9 cellular contexts compared by ENCODE assay signal in genomic region chr9:20319641-20320337, GRCh38.
DNase-seq lines count a peak whose midpoint lies in the region; ATAC-seq lines count a peak whose summit lies in the region.
"Had no signal": no experiment of that assay in that cellular context is flagged by ENCODE, and none has a peak within 500 bp of the region (broad histone marks: within the 10 kb centered on the region; RNA-seq: fewer than 3 reads in every experiment).

No MANE protein-coding gene starts in this region.

- no peaks in the 10 kb centered on the region for H3K9me3 Mint-ChIP-seq in activated naive CD8-positive, alpha-beta T cell treated with anti-CD3 and anti-CD28 coated beads, Interleukin-2, amount 50 U/mL, for 24 hours
- peaks cover 0 to 8% (median under 1%) of the 10 kb centered on the region in 11 donors for H3K9me3 Mint-ChIP-seq in naive thymus-derived CD4-positive, alpha-beta T cell
- no peaks in the 10 kb centered on the region for H3K9me3 Mint-ChIP-seq in stimulated activated memory B cell treated with anti-CD40 and anti-IgM and Interleukin-4, amounts not matched to agents 10 μg/mL and 1 μg/mL and 100 μg/mL, for 72 hours

- peaks cover 2% of the 10 kb centered on the region for H3K36me3 Mint-ChIP-seq in activated naive CD8-positive, alpha-beta T cell treated with anti-CD3 and anti-CD28 coated beads, Interleukin-2, amount 50 U/mL, for 24 hours (ENCODE audit: low read depth)
- peaks cover 0 to 45% (median 0%) of the 10 kb centered on the region in 5 donors for H3K36me3 Mint-ChIP-seq in naive thymus-derived CD4-positive, alpha-beta T cell
- no peaks in the 10 kb centered on the region for H3K36me3 Mint-ChIP-seq in stimulated activated memory B cell treated with anti-CD40 and anti-IgM and Interleukin-4, amounts not matched to agents 10 μg/mL and 1 μg/mL and 100 μg/mL, for 72 hours

- CTCF ChIA-PET in naive thymus-derived CD4-positive, alpha-beta T cell (lab: Charles Lee): interaction anchor here (1.2 kb wide), 1 partner anchor 44 kb away, joined by 4 read pairs; no protein-coding TSS in a partner anchor

- H3K27me3 Mint-ChIP-seq in activated naive CD8-positive, alpha-beta T cell treated with anti-CD3 and anti-CD28 coated beads, Interleukin-2, amount 50 U/mL, for 24 hours: no peaks in the 10 kb centered on the region
- peaks cover 0 to 2% (median 0%) of the 10 kb centered on the region in 5 donors for H3K27me3 Mint-ChIP-seq in naive thymus-derived CD4-positive, alpha-beta T cell
- no peaks in the 10 kb centered on the region for H3K27me3 Mint-ChIP-seq in stimulated activated memory B cell treated with anti-CD40 and anti-IgM and Interleukin-4, amounts not matched to agents 10 μg/mL and 1 μg/mL and 100 μg/mL, for 72 hours

- H3K4me3 ChIP-seq in naive thymus-derived CD4-positive, alpha-beta T cell (ENCODE audit: low read length): no peak overlapping the region
- H3K4me3 ChIP-seq: SJCRH30 had no signal

- H3K4me3 Mint-ChIP-seq in activated naive CD8-positive, alpha-beta T cell treated with anti-CD3 and anti-CD28 coated beads, Interleukin-2, amount 50 U/mL, for 24 hours: peak overlapping the region; percentile 37
- H3K4me3 Mint-ChIP-seq in naive thymus-derived CD4-positive, alpha-beta T cell: peak overlapping the region in 9 of 10 donors; percentile 5 to 89 (median 33)
- no peak overlapping the region for H3K4me3 Mint-ChIP-seq in stimulated activated memory B cell treated with anti-CD40 and anti-IgM and Interleukin-4, amounts not matched to agents 10 μg/mL and 1 μg/mL and 100 μg/mL, for 72 hours

- H3K27me3 ChIP-seq in naive thymus-derived CD4-positive, alpha-beta T cell (ENCODE audit: control insufficient read depth in 2 of 2, insufficient read depth in 2 of 2, low read length in 2 of 2): no peaks in the 10 kb centered on the region
- H3K27me3 ChIP-seq: SJCRH30 had no signal

- intact Hi-C loops in naive thymus-derived CD4-positive, alpha-beta T cell (cut with micrococcal nuclease): loop anchor here (1.0 to 5.0 kb wide), 12 partner anchors 15 to 392 kb away; partner anchors contain the start of genes FOCAD (in 2 of the 2) and MLLT3 (in 1 of the 2)

- H3K36me3 ChIP-seq in naive thymus-derived CD4-positive, alpha-beta T cell (ENCODE audit: control insufficient read depth in 2 of 3, insufficient read depth in 3 of 3, low read length in 3 of 3): no peaks in the 10 kb centered on the region
- H3K36me3 ChIP-seq: SJCRH30 had no signal

- ATAC-seq in activated naive CD8-positive, alpha-beta T cell treated with anti-CD3 and anti-CD28 coated beads, Interleukin-2, amount 50 U/mL, for 24 hours: peak; percentile 76
- ATAC-seq in naive thymus-derived CD4-positive, alpha-beta T cell: no peak
- no peak for ATAC-seq in HG03521 (IDR thresholded peaks at IDR 0.05; ENCODE audit: unreplicated experiment)
- no peak for ATAC-seq in stimulated activated memory B cell treated with anti-CD40 and anti-IgM and Interleukin-4, amounts not matched to agents 10 μg/mL and 1 μg/mL and 100 μg/mL, for 72 hours

- peaks cover 44 to 95% of the 10 kb centered on the region in 2 donors for H3K4me1 ChIP-seq in naive thymus-derived CD4-positive, alpha-beta T cell (ENCODE audit: control insufficient read depth in 2 of 2, insufficient read depth in 2 of 2, low read length in 2 of 2)
- H3K4me1 ChIP-seq: SJCRH30 had no signal

- no peak overlapping the region for H3K27ac ChIP-seq in naive thymus-derived CD4-positive, alpha-beta T cell (ENCODE audit: low read depth, low read length)
- H3K27ac ChIP-seq: SJCRH30 had no signal

- peak; percentile 26 for DNase-seq in DMS53 treated with DMSO at 0.1 percent for 48 hours (lab: John Stamatoyannopoulos, UW; ENCODE audit: unreplicated experiment)
- DNase-seq in NCI-H128 (lab: John Stamatoyannopoulos, UW; ENCODE audit: unreplicated experiment): peak; percentile 5
- peak; percentile 27 for DNase-seq in activated naive CD8-positive, alpha-beta T cell treated with anti-CD3 and anti-CD28 coated beads, Interleukin-2, amount 50 U/mL, for 24 hours
- DNase-seq in naive thymus-derived CD4-positive, alpha-beta T cell: peak in 1 of 9 donors; percentile 33
- DNase-seq in cerebellar cortex (ENCODE audit: low spot score): no peak
- DNase-seq in nucleus accumbens (lab: John Stamatoyannopoulos, UW): no peak

- peak overlapping the region; percentile 82 for H3K27ac Mint-ChIP-seq in activated naive CD8-positive, alpha-beta T cell treated with anti-CD3 and anti-CD28 coated beads, Interleukin-2, amount 50 U/mL, for 24 hours
- peak overlapping the region; percentile 62 to 99 (median 92) for H3K27ac Mint-ChIP-seq in naive thymus-derived CD4-positive, alpha-beta T cell
- no peak overlapping the region for H3K27ac Mint-ChIP-seq in stimulated activated memory B cell treated with anti-CD40 and anti-IgM and Interleukin-4, amounts not matched to agents 10 μg/mL and 1 μg/mL and 100 μg/mL, for 72 hours

- H3K4me1 Mint-ChIP-seq in activated naive CD8-positive, alpha-beta T cell treated with anti-CD3 and anti-CD28 coated beads, Interleukin-2, amount 50 U/mL, for 24 hours: peaks cover 89% of the 10 kb centered on the region
- peaks cover 53 to 100% (median 96%) of the 10 kb centered on the region in 7 donors for H3K4me1 Mint-ChIP-seq in naive thymus-derived CD4-positive, alpha-beta T cell
- no peaks in the 10 kb centered on the region for H3K4me1 Mint-ChIP-seq in stimulated activated memory B cell treated with anti-CD40 and anti-IgM and Interleukin-4, amounts not matched to agents 10 μg/mL and 1 μg/mL and 100 μg/mL, for 72 hours

- no peaks in the 10 kb centered on the region for H3K9me3 ChIP-seq in naive thymus-derived CD4-positive, alpha-beta T cell (ENCODE audit: control insufficient read depth in 2 of 3, low read length in 3 of 3)
- H3K9me3 ChIP-seq: SJCRH30 had no signal

- POLR2A ChIA-PET in naive thymus-derived CD4-positive, alpha-beta T cell (lab: Charles Lee): interaction anchor here (0.6 to 4.2 kb wide), 9 partner anchors 10 to 300 kb away, joined by 3 to 36 read pairs (median 4); no protein-coding TSS in a partner anchor

Comparison
In these comparisons a context has a peak if more than half of its experiments do, and no peak if none do; other contexts are left out.
1. DNase-seq: peak in DMS53 treated with DMSO at 0.1 percent for 48 hours (single experiment), NCI-H128 (single experiment) and activated naive CD8-positive, alpha-beta T cell treated with anti-CD3 and anti-CD28 coated beads, Interleukin-2, amount 50 U/mL, for 24 hours (single experiment); none in cerebellar cortex (single experiment) and nucleus accumbens (0 of 56).